1 cellular context compared by ENCODE assay signal in genomic region chr3:10334461-10334860, GRCh38.
TF ChIP-seq lines count a peak whose summit lies in the region.

No MANE protein-coding gene starts in this region.

TF ChIP-seq in H1, 55 proteins besides CTCF, POLR2A, EP300 and RAD21:
- TF ChIP-seq ZNF274 (IDR thresholded peaks at IDR 0.05; ENCODE audit: borderline replicate concordance, extremely low read depth, low read length) (no peak), BCL11A (IDR thresholded peaks at IDR 0.05; ENCODE audit: low read depth in 2 of 2, low read length in 2 of 2) (no peak)
